8 cellular contexts compared by ENCODE assay signal in the genomic region with DNA sequence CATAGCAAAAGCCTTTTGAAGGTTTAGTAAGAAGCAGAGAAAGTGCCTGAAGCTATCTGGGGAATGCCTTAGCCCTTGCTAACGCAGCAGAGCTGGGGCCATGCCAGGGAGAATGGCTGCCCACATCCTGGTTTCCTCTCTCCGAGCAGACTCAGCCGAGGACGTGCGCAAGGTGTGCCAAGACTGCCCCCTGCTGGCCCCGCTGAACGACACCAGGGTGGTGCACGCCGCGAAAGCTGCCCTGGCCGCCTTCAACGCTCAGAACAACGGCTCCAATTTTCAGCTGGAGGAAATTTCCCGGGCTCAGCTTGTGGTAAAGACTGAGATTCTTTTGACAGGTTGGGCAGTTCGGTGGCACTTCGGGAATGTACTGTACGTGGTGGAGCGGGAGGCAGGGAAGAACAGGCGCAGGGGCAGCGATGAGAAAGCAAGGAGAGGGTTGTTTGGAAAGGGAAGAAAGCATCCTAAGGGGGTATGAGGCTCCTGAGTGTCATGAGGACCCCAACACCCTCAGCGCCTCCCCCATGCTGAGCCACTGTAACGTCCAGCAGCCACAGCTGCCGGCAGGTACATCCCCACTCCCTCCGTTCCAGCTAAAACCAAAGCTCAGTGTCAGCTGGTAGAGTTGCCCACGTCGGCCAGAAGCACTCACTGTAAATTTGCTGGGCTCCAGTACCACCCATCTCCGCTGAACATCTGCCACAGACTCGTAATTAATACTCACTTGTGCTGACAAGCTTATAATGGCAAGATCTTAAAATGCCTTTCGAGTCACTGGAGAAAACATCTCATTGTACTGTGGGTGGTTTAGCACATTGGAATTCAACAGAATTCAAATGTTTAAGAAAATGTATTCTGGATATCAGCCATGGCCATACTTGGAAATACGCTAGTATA. TPM values are rescaled to one million over a fixed set of nuclear protein-coding genes. Genes with fewer than 3 reads are reported as not detected.
DNase-seq lines count a peak whose midpoint lies in the region; ATAC-seq and TF ChIP-seq lines count a peak whose summit lies in the region.

No MANE protein-coding gene starts in this region.

- H3K27ac Mint-ChIP-seq in nephron progenitor cell = no peak overlapping the region

- peak; percentile 99 for DNase-seq in GM23248
- peak; percentile 61 for DNase-seq in KG1 (lab: John Stamatoyannopoulos, UW)
- peak; percentile 77 to 93 (median 86) for DNase-seq in Peyer's patch
- DNase-seq in activated T-cell treated with anti-CD3 and anti-CD28 coated beads, Interleukin-2, amount 50 U/mL, for 48 hours = peak; percentile 86 to 91
- DNase-seq in fibroblast of gingiva (ENCODE audit: low read depth) = peak; percentile 96
- DNase-seq in nephron progenitor cell = peak; percentile 78
- peak; percentile 88 for DNase-seq in stimulated activated naive CD8-positive, alpha-beta T cell treated with anti-CD3 and anti-CD28 coated beads, Interleukin-15, Interleukin-2, amounts not matched to agents 100 U/mL and 50 U/mL, for 24 hours

- no peaks in the 10 kb centered on the region for H3F3A ChIP-seq in DOHH2 (ENCODE audit: control insufficient read depth, insufficient read depth)
- H3F3A ChIP-seq in GM23248 (ENCODE audit: insufficient read depth) = peaks cover 7% of the 10 kb centered on the region

- H2AFZ ChIP-seq in GM23248 = peak overlapping the region; percentile 75

- H3K27me3 Mint-ChIP-seq in nephron progenitor cell (ENCODE audit: low read depth, poor library complexity) = peaks cover 53% of the 10 kb centered on the region

- no peak for TF ChIP-seq POLR2A in Peyer's patch (IDR thresholded peaks at IDR 0.05)

- H3K4me1 ChIP-seq in DOHH2 (ENCODE audit: control insufficient read depth, low read length) (peaks cover 22% of the 10 kb centered on the region), GM23248 (ENCODE audit: insufficient read depth) (peaks cover 14% of the 10 kb centered on the region; the same call in 1 of the 2 replicates), Peyer's patch (no peaks in the 10 kb centered on the region)

- H3K9me3 ChIP-seq in DOHH2 (ENCODE audit: control insufficient read depth, insufficient read depth, low read length) (no peaks in the 10 kb centered on the region), GM23248 (ENCODE audit: low read depth) (no peaks in the 10 kb centered on the region), Peyer's patch (no peaks in the 10 kb centered on the region)

- H3K4me2 ChIP-seq in DOHH2 (ENCODE audit: low read length) (peak overlapping the region; percentile 53), GM23248 (ENCODE audit: unreplicated experiment) (peak overlapping the region; percentile 73)

- no peaks in the 10 kb centered on the region for H3K36me3 ChIP-seq in DOHH2 (ENCODE audit: control insufficient read depth, low read length)
- H3K36me3 ChIP-seq in GM23248 (ENCODE audit: low read depth) = no peaks in the 10 kb centered on the region
- H3K36me3 ChIP-seq in Peyer's patch = no peaks in the 10 kb centered on the region

- ATAC-seq in stimulated activated naive CD8-positive, alpha-beta T cell treated with anti-CD3 and anti-CD28 coated beads, Interleukin-15, Interleukin-2, amounts not matched to agents 100 U/mL and 50 U/mL, for 24 hours = peak; percentile 99

- peaks cover 5% of the 10 kb centered on the region for H3K4me1 Mint-ChIP-seq in nephron progenitor cell

- H3K27ac ChIP-seq in DOHH2 (ENCODE audit: low read depth, low read length) = no peak overlapping the region
- no peak overlapping the region for H3K27ac ChIP-seq in GM23248
- H3K27ac ChIP-seq in Peyer's patch = no peak overlapping the region

- H3K36me3 Mint-ChIP-seq in nephron progenitor cell (ENCODE audit: low read depth) = no peaks in the 10 kb centered on the region

- peak overlapping the region; percentile 70 for H3K4me3 Mint-ChIP-seq in nephron progenitor cell

- H3K79me2 ChIP-seq in DOHH2 (ENCODE audit: control insufficient read depth, low read length) (no peaks in the 10 kb centered on the region), GM23248 (ENCODE audit: insufficient read depth) (no peaks in the 10 kb centered on the region)

- H3K4me3 ChIP-seq in DOHH2 (ENCODE audit: low read length) (peak overlapping the region; percentile 40), GM23248 (peak overlapping the region; percentile 63), Peyer's patch (peak overlapping the region in 2 of 4 donors; percentile 11 to 19)

- H4K20me1 ChIP-seq in DOHH2 (ENCODE audit: control insufficient read depth, insufficient read depth, low read depth, low read length) = no peaks in the 10 kb centered on the region
- no peaks in the 10 kb centered on the region for H4K20me1 ChIP-seq in GM23248 (ENCODE audit: insufficient read depth)

- in situ Hi-C loops in GM23248 (cut with MboI) = loop anchor here (10.0 to 25.0 kb wide), 2 partner anchors 198 to 1095 kb away; partner anchors contain the start of gene RTP2

- peak; percentile 97 for TF ChIP-seq CTCF in DOHH2 (IDR thresholded peaks at IDR 0.05; ENCODE audit: low read depth, low read length, poor library complexity, severe bottlenecking)
- peak; percentile 67 to 91 (median 89) for TF ChIP-seq CTCF in Peyer's patch (IDR thresholded peaks at IDR 0.05)
- peak; percentile 79 for TF ChIP-seq CTCF in nephron progenitor cell (IDR thresholded peaks at IDR 0.05)

- H3K27me3 ChIP-seq in DOHH2 (ENCODE audit: control insufficient read depth, low read length) (peaks cover 14% of the 10 kb centered on the region), GM23248 (replicated peaks; ENCODE audit: insufficient read depth) (peaks cover 21% of the 10 kb centered on the region), Peyer's patch (no peaks in the 10 kb centered on the region)

- no peak overlapping the region for H3K9ac ChIP-seq in GM23248

- 1% methylated on average over 30 of the region's 30 CpGs for WGBS in GM23248 (ENCODE audit: low coverage in 1 of 2, low lambda C conversion rate in 2 of 2, missing lambda C conversion rate in 2 of 2), 2 experiments

- H3K9me2 ChIP-seq in DOHH2 (replicated peaks; ENCODE audit: control insufficient read depth, low read length) (no peaks in the 10 kb centered on the region), GM23248 (ENCODE audit: insufficient read depth) (no peaks in the 10 kb centered on the region)

- no peaks in the 10 kb centered on the region for H3K9me3 Mint-ChIP-seq in nephron progenitor cell

RNA-seq across cellular contexts. Expression of gene AHSG, which starts 4.4 kb away (rescaled TPM):
- total RNA-seq in GM23248 (2014; rRNA removed; shearing (Covaris generic)) = not detected in 2 replicates
- polyA plus RNA-seq in GM23248 (2016; fragmentation: Nextera tagmentation; extraction: Ambion mirVana) = not detected in 2 replicates
- not detected for total RNA-seq in Peyer's patch

RNA-seq across cellular contexts. Expression of gene FETUB, which starts 22.9 kb away (rescaled TPM):
- not detected in 2 replicates for total RNA-seq in GM23248 (2014; rRNA removed; shearing (Covaris generic))
- not detected in 2 replicates for polyA plus RNA-seq in GM23248 (2016; fragmentation: Nextera tagmentation; extraction: Ambion mirVana)
- not detected for total RNA-seq in Peyer's patch

RNA-seq across cellular contexts. Expression of gene DNAJB11, which starts 46.8 kb away (rescaled TPM):
- total RNA-seq in GM23248 (2014; rRNA removed; shearing (Covaris generic)) = 63.2 and 65.9 TPM in 2 replicates
- polyA plus RNA-seq in GM23248 (2016; fragmentation: Nextera tagmentation; extraction: Ambion mirVana) = 99.3 and 102 TPM in 2 replicates
- 10 to 100 TPM; 16.5 to 61.3 (median 42.4) TPM for total RNA-seq in Peyer's patch

RNA-seq across cellular contexts. Expression of gene HRG, which starts 48.5 kb away (rescaled TPM):
- total RNA-seq in GM23248 (2014; rRNA removed; shearing (Covaris generic)) = not detected in 2 replicates
- not detected in 2 replicates for polyA plus RNA-seq in GM23248 (2016; fragmentation: Nextera tagmentation; extraction: Ambion mirVana)
- total RNA-seq in Peyer's patch = not detected

RNA-seq across cellular contexts. Expression of gene TBCCD1, which starts 50.1 kb away (rescaled TPM):
- total RNA-seq in GM23248 (2014; rRNA removed; shearing (Covaris generic)) = 14.6 and 17.7 TPM in 2 replicates
- polyA plus RNA-seq in GM23248 (2016; fragmentation: Nextera tagmentation; extraction: Ambion mirVana) = 15.6 and 16.3 TPM in 2 replicates
- 10 to 100 TPM; 13.8 to 30.5 (median 16.6) TPM for total RNA-seq in Peyer's patch
